In genomic region chr17:44808656-44809388, GRCh38 we compare ENCODE assay signal across 9 cellular contexts. TPM values are rescaled to one million over a fixed set of nuclear protein-coding genes. Genes with fewer than 3 reads are reported as not detected.
"Had no signal": no experiment of that assay in that cellular context is flagged by ENCODE, and none has a peak within 500 bp of the region (broad histone marks: within the 10 kb centered on the region; RNA-seq: fewer than 3 reads in every experiment).

No MANE protein-coding gene starts in this region.

RNA-seq across cellular contexts. Expression of gene GJC1, which starts 21.3 kb away (rescaled TPM):
- total RNA-seq: naive thymus-derived CD8-positive, alpha-beta T cell had no signal
- polyA plus RNA-seq: naive thymus-derived CD8-positive, alpha-beta T cell had no signal

RNA-seq across cellular contexts. Expression of gene HIGD1B, which starts 38.9 kb away (rescaled TPM):
- total RNA-seq: endothelial cell of umbilical vein; epithelial cell of proximal tubule; kidney epithelial cell; lung microvascular endothelial cell; myocyte; naive thymus-derived CD8-positive, alpha-beta T cell; progenitor cell of endocrine pancreas; vagina had no signal
- polyA plus RNA-seq: endothelial cell of umbilical vein, neural cell had no signal
